In the genomic region with DNA sequence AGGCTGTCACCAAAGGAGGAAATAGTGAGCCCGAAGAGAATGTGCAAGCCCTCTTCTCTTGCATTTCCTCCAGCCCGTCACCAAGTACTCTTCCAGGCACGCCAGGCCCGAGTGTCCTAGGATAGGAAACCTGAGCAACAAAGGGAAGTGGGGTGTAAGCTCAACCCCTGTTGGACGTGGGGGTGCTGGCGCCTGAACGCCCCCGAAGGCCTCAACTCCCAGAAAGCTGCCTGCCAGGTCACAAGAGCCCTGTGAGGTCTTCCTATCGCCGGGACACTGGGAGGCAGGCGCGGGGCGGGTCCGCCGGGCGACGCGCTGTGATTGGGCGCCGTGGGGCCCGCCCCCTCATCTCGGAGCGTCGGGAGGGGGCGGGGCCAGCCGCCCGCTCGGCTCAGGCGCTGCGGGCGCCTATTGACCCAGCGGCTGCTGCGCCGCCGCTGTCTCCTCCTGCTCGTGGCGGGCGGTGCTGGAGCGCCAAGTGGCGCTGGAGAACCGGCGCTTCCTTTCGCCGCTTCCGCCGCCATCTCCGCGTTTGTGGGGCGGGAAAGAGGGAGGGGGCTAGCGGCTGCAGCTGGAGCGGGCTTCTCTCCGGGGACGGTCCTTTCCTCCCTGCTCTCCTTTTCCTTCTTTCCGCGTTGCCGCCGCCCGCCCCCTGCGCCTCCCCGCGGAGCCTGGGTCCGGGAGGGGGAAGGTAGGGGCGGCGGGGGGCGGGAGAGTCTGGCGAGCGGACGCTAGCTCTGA, we compare ENCODE assay signal across 1 cellular context.
TF ChIP-seq lines count a peak whose summit lies in the region.

No MANE protein-coding gene starts in this region.

TF ChIP-seq in HEK293, 187 proteins besides CTCF, POLR2A, EP300 and RAD21 (continued from another document and continues in another):
- TF ChIP-seq, protein P1, sequence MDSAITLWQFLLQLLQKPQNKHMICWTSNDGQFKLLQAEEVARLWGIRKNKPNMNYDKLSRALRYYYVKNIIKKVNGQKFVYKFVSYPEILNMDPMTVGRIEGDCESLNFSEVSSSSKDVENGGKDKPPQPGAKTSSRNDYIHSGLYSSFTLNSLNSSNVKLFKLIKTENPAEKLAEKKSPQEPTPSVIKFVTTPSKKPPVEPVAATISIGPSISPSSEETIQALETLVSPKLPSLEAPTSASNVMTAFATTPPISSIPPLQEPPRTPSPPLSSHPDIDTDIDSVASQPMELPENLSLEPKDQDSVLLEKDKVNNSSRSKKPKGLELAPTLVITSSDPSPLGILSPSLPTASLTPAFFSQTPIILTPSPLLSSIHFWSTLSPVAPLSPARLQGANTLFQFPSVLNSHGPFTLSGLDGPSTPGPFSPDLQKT (IDR thresholded peaks at IDR 0.05; ENCODE audit: borderline replicate concordance, low read depth, low read length), result no peak
- TF ChIP-seq ZNF488 (tag by site-specific recombination; IDR thresholded peaks at IDR 0.05) (no peak), ZNF16 (tag by site-specific recombination; IDR thresholded peaks at IDR 0.05; ENCODE audit: low read depth) (no peak), ZNF670 (tag by site-specific recombination; IDR thresholded peaks at IDR 0.05; ENCODE audit: low read depth) (no peak), ZNF266 (tag by site-specific recombination; IDR thresholded peaks at IDR 0.05; ENCODE audit: low read depth) (no peak), BCL11B (tag by site-specific recombination; IDR thresholded peaks at IDR 0.05; ENCODE audit: low read depth) (no peak), ZNF223 (tag by site-specific recombination; IDR thresholded peaks at IDR 0.05) (no peak), PRDM1 (tag by site-specific recombination; IDR thresholded peaks at IDR 0.05) (no peak), ZNF777 (tag by site-specific recombination; IDR thresholded peaks at IDR 0.05; ENCODE audit: borderline replicate concordance) (peak; percentile 49; the same call in 1 of the 2 replicates), ZNF155 (tag by site-specific recombination; IDR thresholded peaks at IDR 0.05) (no peak), ZNF140 (tag by site-specific recombination; IDR thresholded peaks at IDR 0.05) (no peak), ZNF202 (tag by site-specific recombination; IDR thresholded peaks at IDR 0.05; ENCODE audit: borderline replicate concordance) (no peak), SCRT1 (tag by site-specific recombination; IDR thresholded peaks at IDR 0.05; ENCODE audit: borderline replicate concordance) (no peak), ZNF48 (tag by site-specific recombination; IDR thresholded peaks at IDR 0.05) (no peak), ZNF274 (IDR thresholded peaks at IDR 0.05; ENCODE audit: low read length) (no peak), ZNF274 (tag by site-specific recombination; IDR thresholded peaks at IDR 0.05; ENCODE audit: borderline replicate concordance) (no peak), ZNF514 (tag by site-specific recombination; IDR thresholded peaks at IDR 0.05) (no peak), ZNF707 (tag by site-specific recombination; IDR thresholded peaks at IDR 0.05) (no peak), MEIS1 (CRISPR knock-in tag; IDR thresholded peaks at IDR 0.05; ENCODE audit: borderline replicate concordance) (no peak), SP3 (tag by site-specific recombination; IDR thresholded peaks at IDR 0.05) (peak; percentile 77), ZNF692 (tag by site-specific recombination; IDR thresholded peaks at IDR 0.05) (0 out of 2 replicates have a peak, but pooled peaks have one; percentile 9), ZSCAN23 (tag by site-specific recombination; IDR thresholded peaks at IDR 0.05) (no peak), ZNF114 (tag by site-specific recombination; IDR thresholded peaks at IDR 0.05) (no peak), KLF16 (tag by site-specific recombination; IDR thresholded peaks at IDR 0.05) (no peak), ZBTB21 (tag by site-specific recombination; IDR thresholded peaks at IDR 0.05) (no peak), BCL6B (tag by site-specific recombination; IDR thresholded peaks at IDR 0.05) (no peak), ZNF623 (tag by site-specific recombination; IDR thresholded peaks at IDR 0.05) (no peak), REST (tag by site-specific recombination; IDR thresholded peaks at IDR 0.05) (no peak; the same call in 1 of the 2 replicates), ZNF280C (tag by site-specific recombination; IDR thresholded peaks at IDR 0.05) (no peak)
- TF ChIP-seq, protein P2, sequence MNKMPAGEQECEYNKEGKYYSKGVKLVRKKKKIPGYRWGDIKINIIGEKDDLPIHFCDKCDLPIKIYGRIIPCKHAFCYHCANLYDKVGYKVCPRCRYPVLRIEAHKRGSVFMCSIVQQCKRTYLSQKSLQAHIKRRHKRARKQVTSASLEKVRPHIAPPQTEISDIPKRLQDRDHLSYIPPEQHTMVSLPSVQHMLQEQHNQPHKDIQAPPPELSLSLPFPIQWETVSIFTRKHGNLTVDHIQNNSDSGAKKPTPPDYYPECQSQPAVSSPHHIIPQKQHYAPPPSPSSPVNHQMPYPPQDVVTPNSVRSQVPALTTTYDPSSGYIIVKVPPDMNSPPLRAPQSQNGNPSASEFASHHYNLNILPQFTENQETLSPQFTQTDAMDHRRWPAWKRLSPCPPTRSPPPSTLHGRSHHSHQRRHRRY (tag by site-specific recombination; IDR thresholded peaks at IDR 0.05), result no peak
- TF ChIP-seq, protein P3, sequence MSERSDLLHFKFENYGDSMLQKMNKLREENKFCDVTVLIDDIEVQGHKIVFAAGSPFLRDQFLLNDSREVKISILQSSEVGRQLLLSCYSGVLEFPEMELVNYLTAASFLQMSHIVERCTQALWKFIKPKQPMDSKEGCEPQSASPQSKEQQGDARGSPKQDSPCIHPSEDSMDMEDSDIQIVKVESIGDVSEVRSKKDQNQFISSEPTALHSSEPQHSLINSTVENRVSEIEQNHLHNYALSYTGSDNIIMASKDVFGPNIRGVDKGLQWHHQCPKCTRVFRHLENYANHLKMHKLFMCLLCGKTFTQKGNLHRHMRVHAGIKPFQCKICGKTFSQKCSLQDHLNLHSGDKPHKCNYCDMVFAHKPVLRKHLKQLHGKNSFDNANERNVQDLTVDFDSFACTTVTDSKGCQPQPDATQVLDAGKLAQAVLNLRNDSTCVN (tag by site-specific recombination; optimal IDR thresholded peaks at IDR 0.05), result no peak
- TF ChIP-seq, protein P4, sequence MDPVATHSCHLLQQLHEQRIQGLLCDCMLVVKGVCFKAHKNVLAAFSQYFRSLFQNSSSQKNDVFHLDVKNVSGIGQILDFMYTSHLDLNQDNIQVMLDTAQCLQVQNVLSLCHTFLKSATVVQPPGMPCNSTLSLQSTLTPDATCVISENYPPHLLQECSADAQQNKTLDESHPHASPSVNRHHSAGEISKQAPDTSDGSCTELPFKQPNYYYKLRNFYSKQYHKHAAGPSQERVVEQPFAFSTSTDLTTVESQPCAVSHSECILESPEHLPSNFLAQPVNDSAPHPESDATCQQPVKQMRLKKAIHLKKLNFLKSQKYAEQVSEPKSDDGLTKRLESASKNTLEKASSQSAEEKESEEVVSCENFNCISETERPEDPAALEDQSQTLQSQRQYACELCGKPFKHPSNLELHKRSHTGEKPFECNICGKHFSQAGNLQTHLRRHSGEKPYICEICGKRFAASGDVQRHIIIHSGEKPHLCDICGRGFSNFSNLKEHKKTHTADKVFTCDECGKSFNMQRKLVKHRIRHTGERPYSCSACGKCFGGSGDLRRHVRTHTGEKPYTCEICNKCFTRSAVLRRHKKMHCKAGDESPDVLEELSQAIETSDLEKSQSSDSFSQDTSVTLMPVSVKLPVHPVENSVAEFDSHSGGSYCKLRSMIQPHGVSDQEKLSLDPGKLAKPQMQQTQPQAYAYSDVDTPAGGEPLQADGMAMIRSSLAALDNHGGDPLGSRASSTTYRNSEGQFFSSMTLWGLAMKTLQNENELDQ (tag by site-specific recombination; IDR thresholded peaks at IDR 0.05; ENCODE audit: low read depth), result no peak
